Comparison of ENCODE assay signal across 20 cellular contexts in genomic region chr10:3977761-3978160, GRCh38.
"Had no signal": no experiment of that assay in that cellular context is flagged by ENCODE, and none has a peak within 500 bp of the region (broad histone marks: within the 10 kb centered on the region; RNA-seq: fewer than 3 reads in every experiment).

No MANE protein-coding gene starts in this region.

- H3K27me3 ChIP-seq: tibial nerve, vagina had no signal

- H3K36me3 ChIP-seq: tibial nerve, vagina had no signal

- FAIRE-seq: endothelial cell of umbilical vein, islet of Langerhans had no signal

- H3K4me3 Mint-ChIP-seq: activated CD4-positive, alpha-beta T cell treated with anti-CD3 and anti-CD28 coated beads, Interleukin-2, amount 10 ng/mL, durations not matched to agents 7 days and 5 days; activated CD8-positive, alpha-beta T cell treated with anti-CD3 and anti-CD28 coated beads, Interleukin-2, amount 10 ng/mL, durations not matched to agents 7 days and 5 days; activated naive CD4-positive, alpha-beta T cell treated with anti-CD3 and anti-CD28 coated beads for 36 hours; activated T-cell treated with anti-CD3 and anti-CD28 coated beads, Interleukin-2, amount 50 U/mL, for 24 hours; brain; central memory CD8-positive, alpha-beta T cell; dendritic cell treated with granulocyte-macrophage colony-stimulating factor and Interleukin-4, amounts not matched to agents 40 ng/mL and 50 ng/mL, for 4 days; stimulated activated naive B cell treated with anti-CD40 and anti-IgM and Interleukin-4, amounts not matched to agents 10 μg/mL and 1 μg/mL and 100 μg/mL, for 72 hours; T-helper 1 cell treated with Interleukin-12 subunit alpha and Interleukin-12 subunit beta and Interleukin-4 antibody, amounts not matched to agents 30 μg/mL and 1 μg/mL, for 36 hours had no signal

- H3K9me3 Mint-ChIP-seq: central memory CD8-positive, alpha-beta T cell had no signal

- H3K4me3 ChIP-seq: lung, tibial nerve, vagina had no signal

- H3K27me3 Mint-ChIP-seq: activated CD4-positive, alpha-beta T cell treated with anti-CD3 and anti-CD28 coated beads, Interleukin-2, amount 10 ng/mL, durations not matched to agents 7 days and 5 days; activated T-cell treated with anti-CD3 and anti-CD28 coated beads, Interleukin-2, amount 50 U/mL, for 24 hours; central memory CD8-positive, alpha-beta T cell; dendritic cell treated with granulocyte-macrophage colony-stimulating factor and Interleukin-4, amounts not matched to agents 40 ng/mL and 50 ng/mL, for 4 days; stimulated activated naive B cell treated with anti-CD40 and anti-IgM and Interleukin-4, amounts not matched to agents 10 μg/mL and 1 μg/mL and 100 μg/mL, for 72 hours had no signal

- ATAC-seq: activated CD4-positive, CD25-positive, alpha-beta regulatory T cell treated with anti-CD3 and anti-CD28 coated beads, Interleukin-2, amount 50 U/mL, for 24 hours; activated CD8-positive, alpha-beta T cell treated with anti-CD3 and anti-CD28 coated beads, Interleukin-2, amount 10 ng/mL, durations not matched to agents 7 days and 5 days; left lobe of liver; sciatic nerve; stimulated activated naive B cell treated with anti-CD40 and anti-IgM and Interleukin-4, amounts not matched to agents 10 μg/mL and 1 μg/mL and 100 μg/mL, for 72 hours had no signal

- DNase-seq: activated CD4-positive, alpha-beta T cell treated with anti-CD3 and anti-CD28 coated beads, Interleukin-2, amount 10 ng/mL, durations not matched to agents 7 days and 5 days; activated CD8-positive, alpha-beta T cell treated with anti-CD3 and anti-CD28 coated beads, Interleukin-2, amount 10 ng/mL, durations not matched to agents 7 days and 5 days; activated naive CD4-positive, alpha-beta T cell treated with anti-CD3 and anti-CD28 coated beads for 36 hours; activated T-cell treated with anti-CD3 and anti-CD28 coated beads, Interleukin-2, amount 50 U/mL, for 24 hours; effector memory CD4-positive, alpha-beta T cell; hippocampal formation; midbrain; stimulated activated naive B cell treated with anti-CD40 and anti-IgM and Interleukin-4, amounts not matched to agents 10 μg/mL and 1 μg/mL and 100 μg/mL, for 72 hours had no signal

- H3K27ac ChIP-seq: tibial nerve, vagina had no signal

- H3K9me3 ChIP-seq: vagina had no signal
